8 cellular contexts compared by ENCODE assay signal in genomic region chrX:154097597-154098541, GRCh38. TPM values are rescaled to one million over a fixed set of nuclear protein-coding genes. Genes with fewer than 3 reads are reported as not detected.
DNase-seq lines count a peak whose midpoint lies in the region; TF ChIP-seq lines count a peak whose summit lies in the region.

MECP2 (minus strand) TSS chrX:154097717.

- peak within 1 kb of the TSS; percentile 81 for H3K4me2 ChIP-seq in SK-N-SH

- POLR2A ChIA-PET in SK-N-SH (lab: Yijun Ruan, JAX), result interaction anchor here (0.7 kb wide), 1 partner anchor 18 kb away, joined by 3 read pairs; no protein-coding TSS in a partner anchor

- TF ChIP-seq CTCF in HFFc6 (IDR thresholded peaks at IDR 0.05) (no peak), NB4 (IDR thresholded peaks at IDR 0.05; ENCODE audit: low read depth, low read length) (no peak), SK-N-SH (IDR thresholded peaks at IDR 0.05) (no peak)

- peak; percentile 42 for TF ChIP-seq POLR2A in NB4 (IDR thresholded peaks at IDR 0.05; ENCODE audit: extremely low read depth, insufficient read length)

- H3K4me3 ChIP-seq in NB4 (ENCODE audit: low read depth, low read length) (peak within 1 kb of the TSS; percentile 83), SK-N-SH (ENCODE audit: low read depth in 2 of 2, low read length in 1 of 2) (peak within 1 kb of the TSS; percentile 57 to 68)

- peak within 1 kb of the TSS; percentile 74 for H3K27ac ChIP-seq in SK-N-SH (ENCODE audit: low read depth in 2 of 2, low read length in 1 of 2)

- H3K4me1 ChIP-seq in SK-N-SH (ENCODE audit: control insufficient read depth in 1 of 2, insufficient read depth in 2 of 2, low read depth in 1 of 2, low read length in 1 of 2), result peaks cover 0 to 21% of the 10 kb centered on the region in 2 experiments; a peak in 3 of 4 replicates

- peak within 1 kb of the TSS; percentile 70 for H3K9ac ChIP-seq in SK-N-SH

- peak; percentile 97 for DNase-seq in GM03348 (ENCODE audit: low spot score)
- DNase-seq in HFFc6, result peak; percentile 82
- DNase-seq in NB4 (ENCODE audit: low read depth), result peak; percentile 95
- peak; percentile 92 for DNase-seq in SK-N-SH
- DNase-seq in activated naive CD4-positive, alpha-beta T cell treated with anti-CD3 and anti-CD28 coated beads, Interleukin-2, amount 50 U/mL, for 16 hours, result peak; percentile 87
- DNase-seq in globus pallidus (ENCODE audit: low spot score), result peak; percentile 92
- peak; percentile 20 to 93 (median 85) for DNase-seq in nucleus accumbens (lab: John Stamatoyannopoulos, UW)
- DNase-seq in superior temporal gyrus (ENCODE audit: extremely low spot score), result peak; percentile 90

- peaks cover 30% of the 10 kb centered on the region for H3K4me1 Mint-ChIP-seq in HFFc6 (ENCODE audit: low read depth)

- H3K9me2 ChIP-seq in SK-N-SH, result no peaks in the 10 kb centered on the region

- H2AFZ ChIP-seq in SK-N-SH (ENCODE audit: low read depth), result peak within 1 kb of the TSS; percentile 66; the same call in 1 of the 2 replicates

- no peaks in the 10 kb centered on the region for H3K36me3 Mint-ChIP-seq in HFFc6 (ENCODE audit: low read depth)

- no peaks in the 10 kb centered on the region for H3K36me3 ChIP-seq in SK-N-SH (replicated peaks in 1 of 2; ENCODE audit: control insufficient read depth in 1 of 2, insufficient read depth in 2 of 2, low read length in 1 of 2)

- H3K9me3 ChIP-seq in SK-N-SH, result no peaks in the 10 kb centered on the region

- peaks cover 40% of the 10 kb centered on the region for H4K20me1 ChIP-seq in SK-N-SH (ENCODE audit: insufficient read depth)

- no peak for TF ChIP-seq EP300 in SK-N-SH (IDR thresholded peaks at IDR 0.05; ENCODE audit: borderline replicate concordance in 1 of 2, low read depth in 1 of 2, low read length in 1 of 2)

- peak within 1 kb of the TSS; percentile 92 for H3K27ac Mint-ChIP-seq in HFFc6

- no peaks in the 10 kb centered on the region for H3K9me3 Mint-ChIP-seq in HFFc6

- H3F3A ChIP-seq in SK-N-SH (replicated peaks; ENCODE audit: insufficient read depth), result no peaks in the 10 kb centered on the region

- 36% methylated on average over 43 of the region's 74 CpGs for WGBS in SK-N-SH (ENCODE audit: low lambda C conversion rate)

- CTCF ChIA-PET in SK-N-SH (lab: Yijun Ruan, JAX), result interaction anchor here (0.6 to 1.6 kb wide), 2 partner anchors 39 to 85 kb away, joined by 3 to 6 read pairs; no protein-coding TSS in a partner anchor

- H3K27me3 Mint-ChIP-seq in HFFc6 (ENCODE audit: insufficient read depth), result peaks cover 14% of the 10 kb centered on the region

- H3K27me3 ChIP-seq in SK-N-SH (ENCODE audit: insufficient read depth), result peaks cover 9% of the 10 kb centered on the region; the same call in 1 of the 2 replicates

- TF ChIP-seq RAD21 in SK-N-SH (IDR thresholded peaks at IDR 0.05; ENCODE audit: low read length), result no peak

- H3K4me3 Mint-ChIP-seq in HFFc6, result peak within 1 kb of the TSS; percentile 93

- H3K79me2 ChIP-seq in SK-N-SH (ENCODE audit: insufficient read depth), result peaks cover 41% of the 10 kb centered on the region

TF ChIP-seq in SK-N-SH, 30 proteins besides CTCF, POLR2A, EP300 and RAD21:
- no peak for TF ChIP-seq GATA2 (CRISPR knock-in tag; IDR thresholded peaks at IDR 0.05)
- TF ChIP-seq POLR2AphosphoS5 (IDR thresholded peaks at IDR 0.05; ENCODE audit: low read depth, low read length), result peak; percentile 34; the same call in 1 of the 2 replicates
- peak; percentile 52; the same call in 1 of the 2 replicates for TF ChIP-seq IRF3 (IDR thresholded peaks at IDR 0.05; ENCODE audit: low read depth, low read length)
- TF ChIP-seq PBX3 (IDR thresholded peaks at IDR 0.05), result peak; percentile 96
- no peak for TF ChIP-seq TEAD4 (IDR thresholded peaks at IDR 0.05; ENCODE audit: borderline replicate concordance, insufficient read depth)
- TF ChIP-seq ELF1 (IDR thresholded peaks at IDR 0.05), result no peak
- TF ChIP-seq YY1 (IDR thresholded peaks at IDR 0.05; ENCODE audit: low read depth), result peak; percentile 73; the same call in 1 of the 2 replicates
- peak; percentile 66 for TF ChIP-seq NRF1 (IDR thresholded peaks at IDR 0.05; ENCODE audit: low read depth, low read length)
- no peak for TF ChIP-seq GABPA (IDR thresholded peaks at IDR 0.05; ENCODE audit: low read depth)

RNA-seq across cellular contexts. Expression of gene MECP2, which starts in this region (rescaled TPM):
- 10 to 100 TPM; 28.8 to 35.8 (median 31.9) TPM for total RNA-seq in HFFc6 (2021; fragmentation: NEBNext Ultra II Directional; extraction: Animal tissue kit (Norgen Biotek cat#: 25700))
- 7.0 and 8.2 TPM in 2 replicates for polyA plus RNA-seq in SK-N-SH (2012; rRNA removed)
- polyA plus RNA-seq in SK-N-SH (2012; cell fraction: cytosol; rRNA removed), result 5.6 and 6.9 TPM in 2 replicates
- 16.6 and 16.8 TPM in 2 replicates for polyA plus RNA-seq in SK-N-SH (2012; cell fraction: nucleus; rRNA removed)

Comparison
In these comparisons a context has a peak if more than half of its experiments do, and no peak if none do; other contexts are left out.
1. Peak in every context shown above with its lines: DNase-seq, H3K4me3 ChIP-seq and H3K27ac ChIP-seq.